In the genomic region with DNA sequence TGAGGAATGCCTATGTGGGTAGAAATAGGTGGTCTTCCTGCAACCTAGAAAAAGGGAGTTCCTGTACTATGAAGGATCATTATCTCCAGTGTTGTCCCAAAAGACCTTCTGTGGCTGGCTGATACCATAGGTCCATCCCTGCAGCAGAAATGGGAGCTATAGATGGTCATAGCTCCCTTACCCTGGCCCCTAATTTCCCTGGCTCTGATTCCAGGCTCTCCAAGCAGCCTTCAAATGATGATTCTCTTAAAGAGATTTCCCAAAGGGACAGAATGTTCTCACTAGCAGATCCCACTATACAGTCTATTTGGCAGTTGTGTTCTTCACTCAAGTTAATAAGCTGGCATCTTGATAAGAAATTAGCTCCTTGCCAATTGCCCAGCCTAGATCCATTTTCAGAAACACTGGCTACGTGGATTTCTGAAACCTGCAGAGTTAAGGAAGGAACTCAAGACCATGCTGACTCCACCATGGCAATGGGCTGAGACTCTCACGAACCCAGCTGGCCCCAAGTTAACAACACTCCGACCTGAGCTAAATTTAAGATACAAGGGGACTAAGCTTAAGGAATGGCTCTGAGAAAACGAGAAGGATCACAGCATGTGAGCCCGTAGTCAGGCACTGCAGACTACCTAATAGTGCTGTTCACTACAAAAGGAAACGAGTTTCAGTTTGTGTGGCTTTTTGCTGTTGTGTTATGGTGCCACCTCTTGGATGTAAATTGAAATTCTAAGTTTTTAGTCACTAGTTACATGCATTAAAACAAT, we compare ENCODE assay signal across 8 cellular contexts. TPM values are rescaled to one million over a fixed set of nuclear protein-coding genes. Genes with fewer than 3 reads are reported as not detected.
A peak's percentile ranks its signal among the peaks of the same experiment; 100 is the strongest.
DNase-seq lines count a peak whose midpoint lies in the region; ATAC-seq and TF ChIP-seq lines count a peak whose summit lies in the region.

No MANE protein-coding gene starts in this region.

- H3K36me3 Mint-ChIP-seq in activated CD4-positive, alpha-beta memory T cell treated with anti-CD3 and anti-CD28 coated beads, Interleukin-2, amount 10 ng/mL, durations not matched to agents 7 days and 5 days (ENCODE audit: low read depth): peaks cover 3% of the 10 kb centered on the region
- peaks cover 3% of the 10 kb centered on the region for H3K36me3 Mint-ChIP-seq in neural crest cell (ENCODE audit: low read depth)

- ATAC-seq in HG02759 (IDR thresholded peaks at IDR 0.05; ENCODE audit: unreplicated experiment) (peak; percentile 73), HG02840 (IDR thresholded peaks at IDR 0.05; ENCODE audit: low FRiP score, unreplicated experiment) (no peak)

- POLR2A ChIA-PET in activated CD4-positive, alpha-beta memory T cell treated with anti-CD3 and anti-CD28 coated beads, Interleukin-2, amount 10 ng/mL, durations not matched to agents 7 days and 5 days (lab: Charles Lee): interaction anchor here (0.8 to 2.6 kb wide), 7 partner anchors 11 to 460 kb away, joined by 3 to 18 read pairs (median 4); partner anchors contain the start of genes C15orf40 and RPS17

- in situ Hi-C loops in ACHN (cut with HindIII; ENCODE audit: low pct_ligation_motif_present, low pct_unique_long_range_greater_than_20kb, low sequenced_read_pairs): no loop called here

- TF ChIP-seq CTCF in GM10266 (IDR thresholded peaks at IDR 0.05; ENCODE audit: control insufficient read depth, insufficient read depth, low read depth, missing control alignments) (peak; percentile 52), fibroblast of mammary gland (conservative IDR thresholded peaks at IDR 0.05; ENCODE audit: control insufficient read depth, insufficient read depth, low read depth, low read length) (peak; percentile 66), neural crest cell (conservative IDR thresholded peaks at IDR 0.05) (peak; percentile 70)

- H3K9me3 Mint-ChIP-seq in activated CD4-positive, alpha-beta memory T cell treated with anti-CD3 and anti-CD28 coated beads, Interleukin-2, amount 10 ng/mL, durations not matched to agents 7 days and 5 days: no peaks in the 10 kb centered on the region
- H3K9me3 Mint-ChIP-seq in neural crest cell: no peaks in the 10 kb centered on the region

- peak overlapping the region; percentile 57 for H3K4me3 Mint-ChIP-seq in activated CD4-positive, alpha-beta memory T cell treated with anti-CD3 and anti-CD28 coated beads, Interleukin-2, amount 10 ng/mL, durations not matched to agents 7 days and 5 days
- no peak overlapping the region for H3K4me3 Mint-ChIP-seq in neural crest cell

- peaks cover 8% of the 10 kb centered on the region for H3K4me1 Mint-ChIP-seq in activated CD4-positive, alpha-beta memory T cell treated with anti-CD3 and anti-CD28 coated beads, Interleukin-2, amount 10 ng/mL, durations not matched to agents 7 days and 5 days
- no peaks in the 10 kb centered on the region for H3K4me1 Mint-ChIP-seq in neural crest cell

- DNase-seq in ACHN (peak; percentile 63), GM10266 (ENCODE audit: extremely low spot score) (peak; percentile 78), NCI-H2171 (lab: John Stamatoyannopoulos, UW) (peak; percentile 26), fibroblast of mammary gland (ENCODE audit: low read depth) (peak; percentile 75), neural crest cell (ENCODE audit: low read depth, low spot score) (no peak)
- DNase-seq in activated CD4-positive, alpha-beta memory T cell treated with anti-CD3 and anti-CD28 coated beads, Interleukin-2, amount 10 ng/mL, durations not matched to agents 7 days and 5 days: peak; percentile 44

- CTCF ChIA-PET in activated CD4-positive, alpha-beta memory T cell treated with anti-CD3 and anti-CD28 coated beads, Interleukin-2, amount 10 ng/mL, durations not matched to agents 7 days and 5 days (lab: Charles Lee): interaction anchor here (0.6 to 2.4 kb wide), 25 partner anchors 9 to 469 kb away, joined by 3 to 61 read pairs (median 3); partner anchors contain the start of genes C15orf40 and RAMAC

- H3K27ac Mint-ChIP-seq in activated CD4-positive, alpha-beta memory T cell treated with anti-CD3 and anti-CD28 coated beads, Interleukin-2, amount 10 ng/mL, durations not matched to agents 7 days and 5 days: no peak overlapping the region
- no peak overlapping the region for H3K27ac Mint-ChIP-seq in neural crest cell (ENCODE audit: unreplicated experiment)

- no peaks in the 10 kb centered on the region for H3K27me3 Mint-ChIP-seq in activated CD4-positive, alpha-beta memory T cell treated with anti-CD3 and anti-CD28 coated beads, Interleukin-2, amount 10 ng/mL, durations not matched to agents 7 days and 5 days
- H3K27me3 Mint-ChIP-seq in neural crest cell (ENCODE audit: low read depth): no peaks in the 10 kb centered on the region

- peak overlapping the region; percentile 35 for H3K4me3 ChIP-seq in fibroblast of mammary gland (ENCODE audit: control insufficient read depth, low read depth, low read length)

RNA-seq across cellular contexts. Expression of gene C15orf40, which starts 11.4 kb away (rescaled TPM):
- total RNA-seq in activated CD4-positive, alpha-beta memory T cell treated with anti-CD3 and anti-CD28 coated beads, Interleukin-2, amount 10 ng/mL, durations not matched to agents 7 days and 5 days: 10 to 100 TPM; 23.8 to 25.5 TPM
- 23.1 and 26.7 TPM in 2 replicates for total RNA-seq in neural crest cell

RNA-seq across cellular contexts. Expression of gene RAMAC, which starts 14.1 kb away (rescaled TPM):
- total RNA-seq in activated CD4-positive, alpha-beta memory T cell treated with anti-CD3 and anti-CD28 coated beads, Interleukin-2, amount 10 ng/mL, durations not matched to agents 7 days and 5 days: 10 to 100 TPM; 24.1 TPM
- total RNA-seq in neural crest cell: 25.4 and 29.7 TPM in 2 replicates

RNA-seq across cellular contexts. Expression of gene HOMER2, which starts 47.6 kb away (rescaled TPM):
- total RNA-seq in activated CD4-positive, alpha-beta memory T cell treated with anti-CD3 and anti-CD28 coated beads, Interleukin-2, amount 10 ng/mL, durations not matched to agents 7 days and 5 days: 10 to 100 TPM; 20.0 to 26.0 TPM
- 17.6 and 18.7 TPM in 2 replicates for total RNA-seq in neural crest cell
